1 cellular context compared by ENCODE assay signal in the genomic region with DNA sequence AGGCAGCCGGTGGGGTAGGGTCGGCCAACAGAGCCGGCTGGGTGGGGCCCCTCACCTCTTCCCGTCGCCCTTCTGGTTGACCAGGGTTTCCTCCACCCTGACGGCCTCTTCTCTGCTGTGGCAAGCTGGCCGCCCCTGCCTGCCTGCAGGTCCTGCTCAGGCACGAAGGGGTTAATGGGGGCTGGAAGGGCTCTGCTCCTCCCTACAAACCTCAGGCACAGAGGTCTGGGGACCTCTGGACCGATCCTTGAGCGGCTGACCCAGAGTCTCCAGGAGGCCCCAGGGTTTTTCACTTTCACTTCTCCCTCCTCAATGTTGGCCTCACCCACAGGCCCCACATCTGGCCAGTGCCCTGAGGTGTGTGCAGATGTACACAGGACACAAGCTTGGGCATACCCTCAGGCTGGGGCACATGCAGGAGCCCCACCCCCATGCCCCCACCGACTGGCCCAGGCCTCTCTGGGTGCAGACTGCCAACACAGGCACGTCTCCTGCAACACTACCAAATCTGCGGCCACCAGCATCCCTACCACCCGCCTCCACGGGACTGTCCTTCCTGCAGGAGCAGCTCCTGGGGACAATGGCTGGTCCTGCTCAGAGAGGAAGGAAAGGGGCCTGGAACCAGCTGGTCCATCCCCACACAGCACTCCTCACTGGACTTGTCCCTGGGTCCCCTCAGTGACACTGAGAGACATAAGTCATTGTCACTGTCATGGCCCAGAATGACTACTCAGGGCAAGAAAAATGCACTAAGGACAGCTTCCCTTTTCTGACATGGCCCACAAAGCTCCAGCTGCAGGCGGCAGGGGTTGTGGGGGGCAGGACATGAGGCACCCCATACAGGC.
A peak's percentile ranks its signal among the peaks of the same experiment; 100 is the strongest.
TF ChIP-seq lines count a peak whose summit lies in the region.

No MANE protein-coding gene starts in this region.

TF ChIP-seq in K562, 482 proteins besides CTCF, POLR2A, EP300 and RAD21 (continued from another document and continues in another):
- TF ChIP-seq, protein P1, sequence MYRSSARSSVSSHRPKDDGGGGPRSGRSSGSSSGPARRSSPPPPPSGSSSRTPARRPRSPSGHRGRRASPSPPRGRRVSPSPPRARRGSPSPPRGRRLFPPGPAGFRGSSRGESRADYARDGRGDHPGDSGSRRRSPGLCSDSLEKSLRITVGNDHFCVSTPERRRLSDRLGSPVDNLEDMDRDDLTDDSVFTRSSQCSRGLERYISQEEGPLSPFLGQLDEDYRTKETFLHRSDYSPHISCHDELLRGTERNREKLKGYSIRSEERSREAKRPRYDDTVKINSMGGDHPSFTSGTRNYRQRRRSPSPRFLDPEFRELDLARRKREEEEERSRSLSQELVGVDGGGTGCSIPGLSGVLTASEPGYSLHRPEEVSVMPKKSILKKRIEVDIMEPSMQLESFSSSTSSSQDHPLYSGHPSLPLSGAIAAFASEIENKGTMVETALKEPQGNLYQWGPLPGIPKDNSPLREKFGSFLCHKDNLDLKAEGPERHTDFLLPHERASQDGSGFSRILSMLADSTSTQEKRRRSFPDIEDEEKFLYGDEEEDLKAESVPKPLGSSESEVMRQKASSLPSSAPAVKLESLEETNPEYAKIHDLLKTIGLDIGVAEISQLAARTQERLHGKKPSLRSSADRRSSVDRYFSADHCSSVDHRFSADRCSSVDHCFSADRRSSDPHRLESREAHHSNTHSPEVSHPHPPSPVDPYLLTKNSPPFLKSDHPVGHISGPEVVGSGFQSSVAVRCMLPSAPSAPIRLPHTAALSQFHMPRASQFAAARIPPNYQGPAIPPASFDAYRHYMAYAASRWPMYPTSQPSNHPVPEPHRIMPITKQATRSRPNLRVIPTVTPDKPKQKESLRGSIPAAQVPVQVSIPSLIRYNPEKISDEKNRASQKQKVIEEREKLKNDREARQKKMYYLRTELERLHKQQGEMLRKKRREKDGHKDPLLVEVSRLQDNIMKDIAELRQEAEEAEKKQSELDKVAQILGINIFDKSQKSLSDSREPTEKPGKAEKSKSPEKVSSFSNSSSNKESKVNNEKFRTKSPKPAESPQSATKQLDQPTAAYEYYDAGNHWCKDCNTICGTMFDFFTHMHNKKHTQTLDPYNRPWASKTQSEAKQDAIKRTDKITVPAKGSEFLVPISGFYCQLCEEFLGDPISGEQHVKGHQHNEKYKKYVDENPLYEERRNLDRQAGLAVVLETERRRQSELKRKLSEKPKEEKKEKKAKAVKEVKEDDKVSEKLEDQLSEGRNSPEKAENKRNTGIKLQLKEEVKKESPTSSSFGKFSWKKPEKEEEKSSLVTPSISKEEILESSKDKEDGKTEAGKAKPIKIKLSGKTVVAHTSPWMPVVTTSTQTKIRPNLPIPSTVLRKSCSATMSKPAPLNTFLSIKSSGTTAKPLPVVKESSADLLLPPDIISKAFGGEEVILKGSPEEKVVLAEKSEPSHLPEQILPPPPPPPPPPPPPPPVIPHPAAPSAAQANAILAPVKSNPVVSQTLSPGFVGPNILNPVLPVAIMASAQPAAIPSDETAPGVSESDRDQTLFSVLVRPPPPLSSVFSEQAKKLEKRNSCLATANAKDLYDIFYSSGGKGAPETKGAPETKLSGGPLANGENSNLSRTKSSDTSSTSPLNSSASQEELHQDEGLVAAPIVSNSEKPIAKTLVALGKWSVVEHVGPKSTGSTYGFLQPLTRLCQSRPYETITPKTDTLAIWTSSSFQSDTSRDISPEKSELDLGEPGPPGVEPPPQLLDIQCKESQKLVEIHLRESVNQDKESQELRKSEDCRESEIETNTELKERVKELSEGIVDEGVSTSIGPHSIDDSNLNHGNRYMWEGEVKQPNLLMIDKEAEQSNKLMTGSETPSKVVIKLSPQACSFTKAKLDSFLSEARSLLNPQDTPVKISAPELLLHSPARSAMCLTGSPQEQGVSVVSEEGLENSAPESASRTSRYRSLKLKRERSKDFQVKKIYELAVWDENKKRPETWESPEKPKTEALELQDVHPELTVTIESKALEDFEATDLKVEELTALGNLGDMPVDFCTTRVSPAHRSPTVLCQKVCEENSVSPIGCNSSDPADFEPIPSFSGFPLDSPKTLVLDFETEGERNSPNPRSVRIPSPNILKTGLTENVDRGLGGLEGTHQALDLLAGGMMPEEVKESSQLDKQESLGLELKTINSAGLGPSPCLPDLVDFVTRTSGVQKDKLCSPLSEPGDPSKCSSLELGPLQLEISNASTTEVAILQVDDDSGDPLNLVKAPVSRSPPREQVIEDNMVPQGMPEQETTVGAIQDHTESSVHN (IDR thresholded peaks at IDR 0.05; ENCODE audit: borderline replicate concordance in 1 of 2, low read depth in 1 of 2), result no peak
- no peak for TF ChIP-seq ZNF347 (CRISPR knock-in tag; IDR thresholded peaks at IDR 0.05; ENCODE audit: low read depth)
- TF ChIP-seq ZNF830 (CRISPR knock-in tag; IDR thresholded peaks at IDR 0.05), result no peak
- no peak for TF ChIP-seq ZNF253 (CRISPR knock-in tag; conservative IDR thresholded peaks at IDR 0.05)
- TF ChIP-seq, protein P2, sequence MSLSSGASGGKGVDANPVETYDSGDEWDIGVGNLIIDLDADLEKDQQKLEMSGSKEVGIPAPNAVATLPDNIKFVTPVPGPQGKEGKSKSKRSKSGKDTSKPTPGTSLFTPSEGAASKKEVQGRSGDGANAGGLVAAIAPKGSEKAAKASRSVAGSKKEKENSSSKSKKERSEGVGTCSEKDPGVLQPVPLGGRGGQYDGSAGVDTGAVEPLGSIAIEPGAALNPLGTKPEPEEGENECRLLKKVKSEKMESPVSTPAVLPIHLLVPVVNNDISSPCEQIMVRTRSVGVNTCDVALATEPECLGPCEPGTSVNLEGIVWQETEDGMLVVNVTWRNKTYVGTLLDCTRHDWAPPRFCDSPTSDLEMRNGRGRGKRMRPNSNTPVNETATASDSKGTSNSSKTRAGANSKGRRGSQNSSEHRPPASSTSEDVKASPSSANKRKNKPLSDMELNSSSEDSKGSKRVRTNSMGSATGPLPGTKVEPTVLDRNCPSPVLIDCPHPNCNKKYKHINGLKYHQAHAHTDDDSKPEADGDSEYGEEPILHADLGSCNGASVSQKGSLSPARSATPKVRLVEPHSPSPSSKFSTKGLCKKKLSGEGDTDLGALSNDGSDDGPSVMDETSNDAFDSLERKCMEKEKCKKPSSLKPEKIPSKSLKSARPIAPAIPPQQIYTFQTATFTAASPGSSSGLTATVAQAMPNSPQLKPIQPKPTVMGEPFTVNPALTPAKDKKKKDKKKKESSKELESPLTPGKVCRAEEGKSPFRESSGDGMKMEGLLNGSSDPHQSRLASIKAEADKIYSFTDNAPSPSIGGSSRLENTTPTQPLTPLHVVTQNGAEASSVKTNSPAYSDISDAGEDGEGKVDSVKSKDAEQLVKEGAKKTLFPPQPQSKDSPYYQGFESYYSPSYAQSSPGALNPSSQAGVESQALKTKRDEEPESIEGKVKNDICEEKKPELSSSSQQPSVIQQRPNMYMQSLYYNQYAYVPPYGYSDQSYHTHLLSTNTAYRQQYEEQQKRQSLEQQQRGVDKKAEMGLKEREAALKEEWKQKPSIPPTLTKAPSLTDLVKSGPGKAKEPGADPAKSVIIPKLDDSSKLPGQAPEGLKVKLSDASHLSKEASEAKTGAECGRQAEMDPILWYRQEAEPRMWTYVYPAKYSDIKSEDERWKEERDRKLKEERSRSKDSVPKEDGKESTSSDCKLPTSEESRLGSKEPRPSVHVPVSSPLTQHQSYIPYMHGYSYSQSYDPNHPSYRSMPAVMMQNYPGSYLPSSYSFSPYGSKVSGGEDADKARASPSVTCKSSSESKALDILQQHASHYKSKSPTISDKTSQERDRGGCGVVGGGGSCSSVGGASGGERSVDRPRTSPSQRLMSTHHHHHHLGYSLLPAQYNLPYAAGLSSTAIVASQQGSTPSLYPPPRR (CRISPR knock-in tag; IDR thresholded peaks at IDR 0.05; ENCODE audit: borderline replicate concordance), result no peak
- no peak for TF ChIP-seq ETV6 (IDR thresholded peaks at IDR 0.05; ENCODE audit: borderline replicate concordance in 1 of 2, low read depth in 2 of 2, low read length in 1 of 2)
- TF ChIP-seq ETV6 (CRISPR knock-in tag; IDR thresholded peaks at IDR 0.05; ENCODE audit: borderline replicate concordance), result no peak
- peak; percentile 53; the same call in 1 of the 2 replicates for TF ChIP-seq TAF15 (IDR thresholded peaks at IDR 0.05; ENCODE audit: low read depth, low read length)
- TF ChIP-seq, protein P3, sequence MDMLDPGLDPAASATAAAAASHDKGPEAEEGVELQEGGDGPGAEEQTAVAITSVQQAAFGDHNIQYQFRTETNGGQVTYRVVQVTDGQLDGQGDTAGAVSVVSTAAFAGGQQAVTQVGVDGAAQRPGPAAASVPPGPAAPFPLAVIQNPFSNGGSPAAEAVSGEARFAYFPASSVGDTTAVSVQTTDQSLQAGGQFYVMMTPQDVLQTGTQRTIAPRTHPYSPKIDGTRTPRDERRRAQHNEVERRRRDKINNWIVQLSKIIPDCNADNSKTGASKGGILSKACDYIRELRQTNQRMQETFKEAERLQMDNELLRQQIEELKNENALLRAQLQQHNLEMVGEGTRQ (CRISPR knock-in tag; IDR thresholded peaks at IDR 0.05), result no peak
- TF ChIP-seq NR2C1 (IDR thresholded peaks at IDR 0.05), result no peak
- no peak for TF ChIP-seq NR2C1 (tag; IDR thresholded peaks at IDR 0.05)
- no peak for TF ChIP-seq ARHGAP35 (IDR thresholded peaks at IDR 0.05; ENCODE audit: partially characterized antibody)
- no peak for TF ChIP-seq TAF9B (IDR thresholded peaks at IDR 0.05; ENCODE audit: partially characterized antibody)
- TF ChIP-seq, protein P4, sequence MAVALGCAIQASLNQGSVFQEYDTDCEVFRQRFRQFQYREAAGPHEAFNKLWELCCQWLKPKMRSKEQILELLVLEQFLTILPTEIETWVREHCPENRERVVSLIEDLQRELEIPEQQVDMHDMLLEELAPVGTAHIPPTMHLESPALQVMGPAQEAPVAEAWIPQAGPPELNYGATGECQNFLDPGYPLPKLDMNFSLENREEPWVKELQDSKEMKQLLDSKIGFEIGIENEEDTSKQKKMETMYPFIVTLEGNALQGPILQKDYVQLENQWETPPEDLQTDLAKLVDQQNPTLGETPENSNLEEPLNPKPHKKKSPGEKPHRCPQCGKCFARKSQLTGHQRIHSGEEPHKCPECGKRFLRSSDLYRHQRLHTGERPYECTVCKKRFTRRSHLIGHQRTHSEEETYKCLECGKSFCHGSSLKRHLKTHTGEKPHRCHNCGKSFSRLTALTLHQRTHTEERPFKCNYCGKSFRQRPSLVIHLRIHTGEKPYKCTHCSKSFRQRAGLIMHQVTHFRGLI (CRISPR knock-in tag; IDR thresholded peaks at IDR 0.05), result no peak
- TF ChIP-seq SMAD1 (IDR thresholded peaks at IDR 0.05; ENCODE audit: low read depth, low read length, partially characterized antibody), result no peak
- TF ChIP-seq, protein P5, sequence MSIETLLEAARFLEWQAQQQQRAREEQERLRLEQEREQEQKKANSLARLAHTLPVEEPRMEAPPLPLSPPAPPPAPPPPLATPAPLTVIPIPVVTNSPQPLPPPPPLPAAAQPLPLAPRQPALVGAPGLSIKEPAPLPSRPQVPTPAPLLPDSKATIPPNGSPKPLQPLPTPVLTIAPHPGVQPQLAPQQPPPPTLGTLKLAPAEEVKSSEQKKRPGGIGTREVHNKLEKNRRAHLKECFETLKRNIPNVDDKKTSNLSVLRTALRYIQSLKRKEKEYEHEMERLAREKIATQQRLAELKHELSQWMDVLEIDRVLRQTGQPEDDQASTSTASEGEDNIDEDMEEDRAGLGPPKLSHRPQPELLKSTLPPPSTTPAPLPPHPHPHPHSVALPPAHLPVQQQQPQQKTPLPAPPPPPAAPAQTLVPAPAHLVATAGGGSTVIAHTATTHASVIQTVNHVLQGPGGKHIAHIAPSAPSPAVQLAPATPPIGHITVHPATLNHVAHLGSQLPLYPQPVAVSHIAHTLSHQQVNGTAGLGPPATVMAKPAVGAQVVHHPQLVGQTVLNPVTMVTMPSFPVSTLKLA (conservative IDR thresholded peaks at IDR 0.05), result no peak
- TF ChIP-seq ZKSCAN1 (IDR thresholded peaks at IDR 0.05; ENCODE audit: low read depth, low read length), result no peak
- no peak for TF ChIP-seq HDAC1 (IDR thresholded peaks at IDR 0.05)
- no peak for TF ChIP-seq RBM39 (optimal IDR thresholded peaks at IDR 0.05; ENCODE audit: low read depth, low read length)
- no peak for TF ChIP-seq ZNF24 (IDR thresholded peaks at IDR 0.05)
- TF ChIP-seq ZNF584 (CRISPR knock-in tag; IDR thresholded peaks at IDR 0.05; ENCODE audit: low read depth), result no peak
- no peak for TF ChIP-seq MYC (IDR thresholded peaks at IDR 0.05; ENCODE audit: low read depth, low read length)
- TF ChIP-seq MYC (CRISPR knock-in tag; IDR thresholded peaks at IDR 0.05; ENCODE audit: borderline replicate concordance, low read depth), result peak; percentile 71
- peak; percentile 36; the same call in 1 of the 2 replicates for TF ChIP-seq RB1 (IDR thresholded peaks at IDR 0.05; ENCODE audit: low read depth)
- no peak for TF ChIP-seq NCOA1 (IDR thresholded peaks at IDR 0.05; ENCODE audit: low read depth)
- TF ChIP-seq ZNF644 (tag; IDR thresholded peaks at IDR 0.05; ENCODE audit: low read depth), result no peak
- TF ChIP-seq, protein P6, sequence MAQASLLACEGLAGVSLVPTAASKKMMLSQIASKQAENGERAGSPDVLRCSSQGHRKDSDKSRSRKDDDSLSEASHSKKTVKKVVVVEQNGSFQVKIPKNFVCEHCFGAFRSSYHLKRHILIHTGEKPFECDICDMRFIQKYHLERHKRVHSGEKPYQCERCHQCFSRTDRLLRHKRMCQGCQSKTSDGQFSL (CRISPR knock-in tag; IDR thresholded peaks at IDR 0.05), result no peak
- TF ChIP-seq, protein P6 (tag; IDR thresholded peaks at IDR 0.05), result no peak
- no peak for TF ChIP-seq HMGN3 (IDR thresholded peaks at IDR 0.05; ENCODE audit: borderline replicate concordance, extremely low read depth, insufficient read length, low read depth, low read length)
- TF ChIP-seq, protein P7, sequence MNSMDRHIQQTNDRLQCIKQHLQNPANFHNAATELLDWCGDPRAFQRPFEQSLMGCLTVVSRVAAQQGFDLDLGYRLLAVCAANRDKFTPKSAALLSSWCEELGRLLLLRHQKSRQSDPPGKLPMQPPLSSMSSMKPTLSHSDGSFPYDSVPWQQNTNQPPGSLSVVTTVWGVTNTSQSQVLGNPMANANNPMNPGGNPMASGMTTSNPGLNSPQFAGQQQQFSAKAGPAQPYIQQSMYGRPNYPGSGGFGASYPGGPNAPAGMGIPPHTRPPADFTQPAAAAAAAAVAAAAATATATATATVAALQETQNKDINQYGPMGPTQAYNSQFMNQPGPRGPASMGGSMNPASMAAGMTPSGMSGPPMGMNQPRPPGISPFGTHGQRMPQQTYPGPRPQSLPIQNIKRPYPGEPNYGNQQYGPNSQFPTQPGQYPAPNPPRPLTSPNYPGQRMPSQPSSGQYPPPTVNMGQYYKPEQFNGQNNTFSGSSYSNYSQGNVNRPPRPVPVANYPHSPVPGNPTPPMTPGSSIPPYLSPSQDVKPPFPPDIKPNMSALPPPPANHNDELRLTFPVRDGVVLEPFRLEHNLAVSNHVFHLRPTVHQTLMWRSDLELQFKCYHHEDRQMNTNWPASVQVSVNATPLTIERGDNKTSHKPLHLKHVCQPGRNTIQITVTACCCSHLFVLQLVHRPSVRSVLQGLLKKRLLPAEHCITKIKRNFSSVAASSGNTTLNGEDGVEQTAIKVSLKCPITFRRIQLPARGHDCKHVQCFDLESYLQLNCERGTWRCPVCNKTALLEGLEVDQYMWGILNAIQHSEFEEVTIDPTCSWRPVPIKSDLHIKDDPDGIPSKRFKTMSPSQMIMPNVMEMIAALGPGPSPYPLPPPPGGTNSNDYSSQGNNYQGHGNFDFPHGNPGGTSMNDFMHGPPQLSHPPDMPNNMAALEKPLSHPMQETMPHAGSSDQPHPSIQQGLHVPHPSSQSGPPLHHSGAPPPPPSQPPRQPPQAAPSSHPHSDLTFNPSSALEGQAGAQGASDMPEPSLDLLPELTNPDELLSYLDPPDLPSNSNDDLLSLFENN (IDR thresholded peaks at IDR 0.05; ENCODE audit: low read depth in 2 of 2, low read length in 2 of 2), result no peak
- no peak for TF ChIP-seq ZFP30 (CRISPR knock-in tag; IDR thresholded peaks at IDR 0.05; ENCODE audit: borderline replicate concordance)
- peak; percentile 96 for TF ChIP-seq CHD1 (IDR thresholded peaks at IDR 0.05; ENCODE audit: low read length)
- TF ChIP-seq HDAC2 (IDR thresholded peaks at IDR 0.05), result 0 out of 2 replicates have a peak, but pooled peaks have one; percentile 27
- no peak for TF ChIP-seq ZNF77 (CRISPR knock-in tag; IDR thresholded peaks at IDR 0.05)
